ENCODE assay signal across 19 cellular contexts in genomic region chr16:59698341-59698979, GRCh38.
DNase-seq lines count a peak whose midpoint lies in the region; ATAC-seq, FAIRE-seq and TF ChIP-seq lines count a peak whose summit lies in the region.
"Had no signal": no experiment of that assay in that cellular context is flagged by ENCODE, and none has a peak within 500 bp of the region (broad histone marks: within the 10 kb centered on the region; RNA-seq: fewer than 3 reads in every experiment).

No MANE protein-coding gene starts in this region.

- in situ Hi-C loops in HepG2 (cut with HindIII; ENCODE audit: extremely low pct_ligation_motif_present, low pct_unique_long_range_greater_than_20kb) = no loop called here

- intact Hi-C loops in HepG2 (cut with micrococcal nuclease; ENCODE audit: unreplicated experiment) = no loop called here

- no peak for FAIRE-seq in HepG2 (lab: Jason Lieb, UNC)

- DNase-seq in DMS79 treated with DMSO at 0.1 percent for 48 hours (lab: John Stamatoyannopoulos, UW) = peak; percentile 6
- no peak for DNase-seq in DMS79 (lab: John Stamatoyannopoulos, UW)
- peak; percentile 9 for DNase-seq in WERI-Rb-1
- DNase-seq in fibroblast of lung (ENCODE audit: low read depth in 2 of 2) = peak; percentile 74 to 76
- peak; percentile 92 for DNase-seq in skeletal muscle cell (ENCODE audit: low read depth)
- no peak for DNase-seq in HepG2 (ENCODE audit: low spot score)
- DNase-seq: activated CD4-positive, alpha-beta T cell treated with anti-CD3 and anti-CD28 coated beads for 4 hours; body of pancreas; dorsolateral prefrontal cortex; left cardiac atrium; NCI-H1436; psoas muscle; T-helper 9 cell had no signal

- TF ChIP-seq POLR2A in HepG2 (IDR thresholded peaks at IDR 0.05; ENCODE audit: insufficient read depth in 1 of 2, low read depth in 2 of 2, low read length in 2 of 2) = no peak

- H3K36me3 ChIP-seq in WERI-Rb-1 (no peaks in the 10 kb centered on the region), fibroblast of lung (ENCODE audit: control insufficient read depth, insufficient read depth, low read length) (no peaks in the 10 kb centered on the region), HepG2 (replicated peaks in 1 of 2; ENCODE audit: control insufficient read depth in 1 of 2, insufficient read depth in 2 of 2, low read length in 2 of 2) (no peaks in the 10 kb centered on the region)
- H3K36me3 ChIP-seq: BLaER1 treated with 17β-estradiol and CSF1 and Interleukin-3, amounts not matched to agents 10 nM and 100 nM; esophagus muscularis mucosa had no signal

- BruUV-seq in HepG2 (replicated peaks; lab: Mats Ljungman, UMichigan) = no TSS peak

- TF ChIP-seq RAD21 in HepG2 (CRISPR knock-in tag; IDR thresholded peaks at IDR 0.05) = no peak

- TF ChIP-seq EP300 in HepG2 (IDR thresholded peaks at IDR 0.05; ENCODE audit: low read depth in 2 of 2, low read length in 2 of 2) (no peak), HepG2 (CRISPR knock-in tag; IDR thresholded peaks at IDR 0.05; ENCODE audit: borderline replicate concordance) (no peak)

- H3K4me1 ChIP-seq in fibroblast of lung (ENCODE audit: control insufficient read depth, extremely low read depth, insufficient read depth, low read length) = peaks cover 2% of the 10 kb centered on the region
- H3K4me1 ChIP-seq in HepG2 (ENCODE audit: insufficient read depth, low read length) = no peaks in the 10 kb centered on the region
- H3K4me1 ChIP-seq: BLaER1 treated with 17β-estradiol and CSF1 and Interleukin-3, amounts not matched to agents 10 nM and 100 nM; body of pancreas; esophagus muscularis mucosa; psoas muscle had no signal

- no peak overlapping the region for H2AFZ ChIP-seq in fibroblast of lung (ENCODE audit: low read length)
- H2AFZ ChIP-seq in HepG2 (ENCODE audit: low read length) = no peak overlapping the region

- no peak for TF ChIP-seq CTCF in WERI-Rb-1 (IDR thresholded peaks at IDR 0.05; ENCODE audit: low read depth, low read length)
- TF ChIP-seq CTCF in fibroblast of lung (conservative IDR thresholded peaks at IDR 0.05 in 1 of 2, IDR thresholded peaks at IDR 0.05 in 1 of 2; ENCODE audit: low read depth in 1 of 2, low read length in 2 of 2) = no peak
- TF ChIP-seq CTCF in HepG2 (CRISPR knock-in tag; IDR thresholded peaks at IDR 0.05) = no peak

- H3K9me3 ChIP-seq in WERI-Rb-1 (ENCODE audit: severe bottlenecking) (no peaks in the 10 kb centered on the region), fibroblast of lung (ENCODE audit: control insufficient read depth, insufficient read depth, low read depth, low read length) (no peaks in the 10 kb centered on the region), HepG2 (ENCODE audit: low read length) (peaks cover 35% of the 10 kb centered on the region)
- H3K9me3 ChIP-seq: body of pancreas, esophagus muscularis mucosa, psoas muscle had no signal

- no peak overlapping the region for H3K9ac ChIP-seq in fibroblast of lung (ENCODE audit: insufficient read depth, low read length)
- no peak overlapping the region for H3K9ac ChIP-seq in HepG2 (ENCODE audit: insufficient read depth, low read depth, low read length)
- H3K9ac ChIP-seq: BLaER1 treated with 17β-estradiol and CSF1 and Interleukin-3, amounts not matched to agents 10 nM and 100 nM; KMS-11 had no signal

- H4K20me1 ChIP-seq in fibroblast of lung (ENCODE audit: control insufficient read depth, extremely low read depth, insufficient read depth, low read length) (no peaks in the 10 kb centered on the region), HepG2 (ENCODE audit: insufficient read depth, low read length) (no peaks in the 10 kb centered on the region)
- H4K20me1 ChIP-seq: BLaER1 treated with 17β-estradiol and CSF1 and Interleukin-3, amounts not matched to agents 10 nM and 100 nM had no signal

- H3K27me3 ChIP-seq in WERI-Rb-1 (ENCODE audit: insufficient read depth, low read depth, severe bottlenecking) = no peaks in the 10 kb centered on the region
- H3K27me3 ChIP-seq in fibroblast of lung (ENCODE audit: control insufficient read depth, insufficient read depth, low read length) = no peaks in the 10 kb centered on the region
- no peaks in the 10 kb centered on the region for H3K27me3 ChIP-seq in HepG2 (ENCODE audit: control insufficient read depth in 1 of 2, insufficient read depth in 2 of 2, low read length in 2 of 2)
- H3K27me3 ChIP-seq: BLaER1 treated with 17β-estradiol and CSF1 and Interleukin-3, amounts not matched to agents 10 nM and 100 nM; body of pancreas; dorsolateral prefrontal cortex; esophagus muscularis mucosa had no signal

- CTCF ChIA-PET in HepG2 (lab: Yijun Ruan, JAX; ENCODE audit: low intra/inter-chr PET ratio, low total read pairs) = no interaction called here

- H3K79me2 ChIP-seq in fibroblast of lung (ENCODE audit: control insufficient read depth, insufficient read depth, low read length) (no peaks in the 10 kb centered on the region), HepG2 (ENCODE audit: insufficient read depth, low read length) (no peaks in the 10 kb centered on the region)

- H3K4me2 ChIP-seq in fibroblast of lung (ENCODE audit: extremely low read depth, insufficient read depth, low read length) (no peak overlapping the region), HepG2 (ENCODE audit: low read depth, low read length) (no peak overlapping the region)
- H3K4me2 ChIP-seq: BLaER1 treated with 17β-estradiol and CSF1 and Interleukin-3, amounts not matched to agents 10 nM and 100 nM; KMS-11 had no signal

- 0% methylated on average over 2 of the region's 3 CpGs for WGBS in HepG2 (ENCODE audit: low lambda C conversion rate)

- POLR2A ChIA-PET in HepG2 (lab: Yijun Ruan, JAX) = no interaction called here

- ATAC-seq in HepG2 (no peak), GM21737 (IDR thresholded peaks at IDR 0.05; ENCODE audit: unreplicated experiment) (no peak), HG02763 (IDR thresholded peaks at IDR 0.05; ENCODE audit: unreplicated experiment) (no peak)
- ATAC-seq: body of pancreas, left cardiac atrium, psoas muscle had no signal

- H3K27ac ChIP-seq in WERI-Rb-1 (no peak overlapping the region), fibroblast of lung (ENCODE audit: insufficient read depth, low read length) (no peak overlapping the region), HepG2 (ENCODE audit: extremely low read length, insufficient read depth, low read length) (no peak overlapping the region)
- H3K27ac ChIP-seq: 22Rv1; BLaER1 treated with 17β-estradiol and CSF1 and Interleukin-3, amounts not matched to agents 10 nM and 100 nM; body of pancreas; dorsolateral prefrontal cortex; esophagus muscularis mucosa; KMS-11; psoas muscle had no signal

- H3K4me3 ChIP-seq in WERI-Rb-1 (ENCODE audit: low read depth, low read length) (no peak overlapping the region), fibroblast of lung (replicated peaks in 1 of 4; ENCODE audit: control extremely low read depth in 1 of 4, insufficient read depth in 1 of 4, low read depth in 3 of 4, low read length in 4 of 4) (no peak overlapping the region), skeletal muscle cell (ENCODE audit: low read depth, low read length) (no peak overlapping the region), HepG2 (replicated peaks in 1 of 3; ENCODE audit: insufficient read depth in 1 of 3, low read depth in 2 of 3, low read length in 3 of 3) (no peak overlapping the region)
- H3K4me3 ChIP-seq: BLaER1 treated with 17β-estradiol and CSF1 and Interleukin-3, amounts not matched to agents 10 nM and 100 nM; body of pancreas; dorsolateral prefrontal cortex; esophagus muscularis mucosa; psoas muscle had no signal

TF ChIP-seq in HepG2, 621 proteins besides CTCF, POLR2A, EP300 and RAD21:
- no peak for TF ChIP-seq MZF1 (CRISPR knock-in tag; IDR thresholded peaks at IDR 0.05; ENCODE audit: borderline replicate concordance)
- TF ChIP-seq HNRNPH1 (optimal IDR thresholded peaks at IDR 0.05; ENCODE audit: low read depth, low read length) = no peak
- no peak for TF ChIP-seq PCBP2 (optimal IDR thresholded peaks at IDR 0.05; ENCODE audit: low read depth, low read length, poor library complexity, severe bottlenecking)
- TF ChIP-seq JDP2 (CRISPR knock-in tag; IDR thresholded peaks at IDR 0.05; ENCODE audit: borderline replicate concordance) = no peak
- no peak for TF ChIP-seq NPAS2 (CRISPR knock-in tag; IDR thresholded peaks at IDR 0.05; ENCODE audit: borderline replicate concordance)
- TF ChIP-seq FOXA1 (IDR thresholded peaks at IDR 0.05) = no peak
- no peak for TF ChIP-seq FOXA1 (CRISPR knock-in tag; IDR thresholded peaks at IDR 0.05)
- TF ChIP-seq, protein P1, sequence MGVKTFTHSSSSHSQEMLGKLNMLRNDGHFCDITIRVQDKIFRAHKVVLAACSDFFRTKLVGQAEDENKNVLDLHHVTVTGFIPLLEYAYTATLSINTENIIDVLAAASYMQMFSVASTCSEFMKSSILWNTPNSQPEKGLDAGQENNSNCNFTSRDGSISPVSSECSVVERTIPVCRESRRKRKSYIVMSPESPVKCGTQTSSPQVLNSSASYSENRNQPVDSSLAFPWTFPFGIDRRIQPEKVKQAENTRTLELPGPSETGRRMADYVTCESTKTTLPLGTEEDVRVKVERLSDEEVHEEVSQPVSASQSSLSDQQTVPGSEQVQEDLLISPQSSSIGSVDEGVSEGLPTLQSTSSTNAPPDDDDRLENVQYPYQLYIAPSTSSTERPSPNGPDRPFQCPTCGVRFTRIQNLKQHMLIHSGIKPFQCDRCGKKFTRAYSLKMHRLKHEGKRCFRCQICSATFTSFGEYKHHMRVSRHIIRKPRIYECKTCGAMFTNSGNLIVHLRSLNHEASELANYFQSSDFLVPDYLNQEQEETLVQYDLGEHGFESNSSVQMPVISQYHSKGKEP (CRISPR knock-in tag; IDR thresholded peaks at IDR 0.05) = no peak
- no peak for TF ChIP-seq ZNF768 (CRISPR knock-in tag; IDR thresholded peaks at IDR 0.05)
- TF ChIP-seq ZNF121 (CRISPR knock-in tag; IDR thresholded peaks at IDR 0.05) = no peak
- TF ChIP-seq ZMYM4 (CRISPR knock-in tag; IDR thresholded peaks at IDR 0.05) = no peak
- no peak for TF ChIP-seq NKX3-1 (CRISPR knock-in tag; IDR thresholded peaks at IDR 0.05)

Comparison
In these comparisons a context has a peak if more than half of its experiments do, and no peak if none do; other contexts are left out.
1. DNase-seq: peak in DMS79 treated with DMSO at 0.1 percent for 48 hours (single experiment), WERI-Rb-1 (single experiment), fibroblast of lung (2 of 2) and skeletal muscle cell (single experiment); none in DMS79 (single experiment) and HepG2 (single experiment).